32 cellular contexts compared by ENCODE assay signal in the genomic region with DNA sequence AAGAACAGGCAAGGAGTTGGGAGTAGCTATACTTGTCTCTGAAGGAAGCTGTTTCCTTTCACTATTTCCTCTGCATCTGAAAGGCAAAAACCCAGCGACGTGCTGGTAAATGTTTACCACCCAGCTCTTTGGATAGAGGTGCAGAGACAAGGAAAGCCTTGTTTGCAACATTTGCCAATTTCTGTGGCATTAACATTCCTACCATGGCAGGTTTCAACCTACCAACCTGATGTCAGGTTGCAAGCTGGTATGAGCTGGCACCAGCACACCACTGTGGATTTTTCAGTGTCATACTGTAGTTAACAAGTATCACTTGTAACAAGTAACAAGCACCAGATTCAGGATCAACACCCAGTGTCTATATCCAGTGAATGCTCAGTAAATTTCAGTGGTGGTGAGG.
"Had no signal": no experiment of that assay in that cellular context is flagged by ENCODE, and none has a peak within 500 bp of the region (broad histone marks: within the 10 kb centered on the region; RNA-seq: fewer than 3 reads in every experiment).

No MANE protein-coding gene starts in this region.

- DNase-seq: activated CD4-positive, alpha-beta T cell treated with anti-CD3 and anti-CD28 coated beads for 1 hour; activated CD4-positive, alpha-beta T cell treated with anti-CD3 and anti-CD28 coated beads for 48 hours; activated CD4-positive, alpha-beta T cell treated with anti-CD3 and anti-CD28 coated beads, Interleukin-2, amount 50 U/mL, for 1 hour; activated CD4-positive, alpha-beta T cell treated with anti-CD3 and anti-CD28 coated beads, Interleukin-2, amount 50 U/mL, for 48 hours; activated CD8-positive, alpha-beta memory T cell treated with anti-CD3 and anti-CD28 coated beads for 24 hours; activated CD8-positive, alpha-beta T cell treated with anti-CD3 and anti-CD28 coated beads for 36 hours; activated effector memory CD4-positive, alpha-beta T cell treated with Interleukin-2 at 50 U/mL for 16 hours; activated gamma-delta T cell treated with Interleukin-2 at 50 U/mL for 16 hours; activated naive CD4-positive, alpha-beta T cell treated with anti-CD3 and anti-CD28 coated beads, Interleukin-2, amount 50 U/mL, for 16 hours; activated naive CD4-positive, alpha-beta T cell treated with Interleukin-2 at 50 U/mL for 16 hours; activated T-cell treated with anti-CD3 and anti-CD28 coated beads, Interleukin-2, amount 50 U/mL, for 4 hours; amniotic stem cell; anterior cingulate cortex; central memory CD4-positive, alpha-beta T cell; cerebellar nuclear complex; colonic mucosa; effector CD8-positive, alpha-beta T cell; esophagus squamous epithelium; foreskin melanocyte; T-helper 1 cell; T-helper 17 cell had no signal

- ATAC-seq: activated CD8-positive, alpha-beta T cell treated with anti-CD3 and anti-CD28 coated beads for 36 hours; activated T-cell treated with anti-CD3 and anti-CD28 coated beads, Interleukin-2, amount 50 U/mL, for 4 hours; activated T-helper 17 cell treated with anti-CD3 and anti-CD28 coated beads, Interleukin-2, amount 50 U/mL, for 72 hours; gastroesophageal sphincter; T-helper 17 cell had no signal

- H3K27me3 ChIP-seq: cardiac muscle cell, colonic mucosa, esophagus squamous epithelium, gastroesophageal sphincter had no signal

- H3K4me3 Mint-ChIP-seq: activated CD8-positive, alpha-beta T cell treated with anti-CD3 and anti-CD28 coated beads for 36 hours; activated naive CD8-positive, alpha-beta T cell; activated T-cell treated with anti-CD3 and anti-CD28 coated beads, Interleukin-2, amount 50 U/mL, for 4 hours; activated T-helper 17 cell treated with anti-CD3 and anti-CD28 coated beads, Interleukin-2, amount 50 U/mL, for 72 hours; brain; T-helper 17 cell; T-helper 2 cell treated with Interferon-gamma antibody and Interleukin-4, amounts not matched to agents 5 μg/mL and 100 μg/mL, for 36 hours had no signal

- FAIRE-seq: astrocyte, endometrium, endothelial cell of umbilical vein had no signal

- H3K27ac Mint-ChIP-seq: activated CD8-positive, alpha-beta T cell treated with anti-CD3 and anti-CD28 coated beads for 36 hours; activated naive CD8-positive, alpha-beta T cell; activated T-helper 17 cell treated with anti-CD3 and anti-CD28 coated beads, Interleukin-2, amount 50 U/mL, for 72 hours; T-helper 17 cell; T-helper 2 cell treated with Interferon-gamma antibody and Interleukin-4, amounts not matched to agents 5 μg/mL and 100 μg/mL, for 36 hours had no signal

- H3K36me3 Mint-ChIP-seq: activated naive CD8-positive, alpha-beta T cell; brain had no signal

- H3K36me3 ChIP-seq: breast epithelium, cardiac muscle cell, colonic mucosa, esophagus squamous epithelium, gastroesophageal sphincter had no signal

- H3K9me3 ChIP-seq: breast epithelium, colonic mucosa, esophagus squamous epithelium, gastroesophageal sphincter had no signal

- H3K4me1 ChIP-seq: breast epithelium, colonic mucosa, esophagus squamous epithelium had no signal

- H3K9me3 Mint-ChIP-seq: activated CD8-positive, alpha-beta T cell treated with anti-CD3 and anti-CD28 coated beads for 36 hours; activated T-cell treated with anti-CD3 and anti-CD28 coated beads, Interleukin-2, amount 50 U/mL, for 4 hours; brain; T-helper 2 cell treated with Interferon-gamma antibody and Interleukin-4, amounts not matched to agents 5 μg/mL and 100 μg/mL, for 36 hours had no signal

- H3K27ac ChIP-seq: breast epithelium, cardiac muscle cell, colonic mucosa, epithelial cell of prostate, esophagus squamous epithelium, gastroesophageal sphincter had no signal

- H3K4me3 ChIP-seq: breast epithelium, cardiac muscle cell, colonic mucosa, esophagus squamous epithelium, gastroesophageal sphincter had no signal

- H3K4me1 Mint-ChIP-seq: activated T-helper 17 cell treated with anti-CD3 and anti-CD28 coated beads, Interleukin-2, amount 50 U/mL, for 72 hours; T-helper 17 cell had no signal
